Comparison of ENCODE assay signal across 8 cellular contexts in genomic region chr3:97823081-97823480, GRCh38. TPM values are rescaled to one million over a fixed set of nuclear protein-coding genes. Genes with fewer than 3 reads are reported as not detected.
DNase-seq lines count a peak whose midpoint lies in the region; ATAC-seq and TF ChIP-seq lines count a peak whose summit lies in the region.

No MANE protein-coding gene starts in this region.

- intact Hi-C loops in HCT116 (cut with micrococcal nuclease), result loop anchor here (5.0 kb wide), 1 partner anchor 149 kb away; the partner anchor contains the start of gene RIOX2
- intact Hi-C loops in activated CD8-positive, alpha-beta T cell treated with anti-CD3 and anti-CD28 coated beads for 36 hours (cut with micrococcal nuclease), result loop anchor here (5.0 kb wide), 1 partner anchor 49 kb away; no protein-coding TSS in a partner anchor
- intact Hi-C loops in spleen (cut with DNase I; ENCODE audit: low total_unique reads), result no loop called here

- POLR2A ChIA-PET in HCT116 (lab: Charles Lee), result no interaction called here
- POLR2A ChIA-PET in activated CD8-positive, alpha-beta T cell treated with anti-CD3 and anti-CD28 coated beads for 36 hours (lab: Charles Lee), result interaction anchor here (1.0 kb wide), 1 partner anchor 120 kb away, joined by 4 read pairs; no protein-coding TSS in a partner anchor

- WGBS in spleen, 5 donors, result 47 to 65% (median 63%) methylated on average over 10 of the region's 10 CpGs

- TF ChIP-seq POLR2A in HCT116 (IDR thresholded peaks at IDR 0.05; ENCODE audit: borderline replicate concordance, extremely low read depth, insufficient read depth, insufficient read length) (no peak), spleen (IDR thresholded peaks at IDR 0.05) (no peak)

- no peak for TF ChIP-seq RAD21 in HCT116 (IDR thresholded peaks at IDR 0.05; ENCODE audit: low read depth)

- ATAC-seq in HCT116 (no peak), HG03439 (IDR thresholded peaks at IDR 0.05; ENCODE audit: unreplicated experiment) (no peak)
- no peak for ATAC-seq in activated CD8-positive, alpha-beta T cell treated with anti-CD3 and anti-CD28 coated beads for 36 hours

- H3K4me1 Mint-ChIP-seq in activated CD8-positive, alpha-beta T cell treated with anti-CD3 and anti-CD28 coated beads for 36 hours (ENCODE audit: low read depth), result peaks cover 17% of the 10 kb centered on the region

- H3K9me3 Mint-ChIP-seq in activated CD8-positive, alpha-beta T cell treated with anti-CD3 and anti-CD28 coated beads for 36 hours, result no peaks in the 10 kb centered on the region

- H3K4me1 ChIP-seq in HCT116 (ENCODE audit: control insufficient read depth in 1 of 2, insufficient read depth in 2 of 2, low read length in 2 of 2), result peaks cover 7 to 9% of the 10 kb centered on the region in 2 experiments; a peak in 3 of 4 replicates
- peaks cover 15% of the 10 kb centered on the region for H3K4me1 ChIP-seq in iPS-18a (ENCODE audit: control insufficient read depth, low read depth, low read length)
- H3K4me1 ChIP-seq in spleen, result peaks cover 5 to 39% (median 17%) of the 10 kb centered on the region in 6 donors

- H3K36me3 ChIP-seq in HCT116 (ENCODE audit: control insufficient read depth in 1 of 2, insufficient read depth in 2 of 2, low read length in 2 of 2) (no peaks in the 10 kb centered on the region), iPS-18a (ENCODE audit: control insufficient read depth, low read depth, low read length) (no peaks in the 10 kb centered on the region), spleen (no peaks in the 10 kb centered on the region)

- H3K27me3 ChIP-seq in HCT116 (ENCODE audit: insufficient read depth, low read length), result no peaks in the 10 kb centered on the region
- peaks cover 35% of the 10 kb centered on the region for H3K27me3 ChIP-seq in iPS-18a (ENCODE audit: control insufficient read depth, insufficient read depth, low read length)
- peaks cover 0 to 49% (median 0%) of the 10 kb centered on the region in 7 donors for H3K27me3 ChIP-seq in spleen (replicated peaks in 1 of 7)

- H4K20me1 ChIP-seq in HCT116 (ENCODE audit: insufficient read depth), result no peaks in the 10 kb centered on the region

- CTCF ChIA-PET in HCT116 (lab: Charles Lee), result no interaction called here
- CTCF ChIA-PET in activated CD8-positive, alpha-beta T cell treated with anti-CD3 and anti-CD28 coated beads for 36 hours (lab: Charles Lee), result interaction anchor here (1.6 kb wide), 1 partner anchor 18 kb away, joined by 3 read pairs; no protein-coding TSS in a partner anchor

- peak overlapping the region; percentile 91 for H3K4me3 Mint-ChIP-seq in activated CD8-positive, alpha-beta T cell treated with anti-CD3 and anti-CD28 coated beads for 36 hours

- RAD21 ChIA-PET in HCT116 (lab: Charles Lee; ENCODE audit: low non-redundant PET in 1 of 2, low total read pairs in 2 of 2, uncharacterized antibody in 2 of 2, unreplicated experiment in 2 of 2), result no interaction called here

- peaks cover 8% of the 10 kb centered on the region; the same call in 1 of the 2 replicates for H3K79me2 ChIP-seq in HCT116 (ENCODE audit: insufficient read depth, low read length)

- H3K27me3 Mint-ChIP-seq in activated CD8-positive, alpha-beta T cell treated with anti-CD3 and anti-CD28 coated beads for 36 hours, result peaks cover 18% of the 10 kb centered on the region

- BruUV-seq in HCT116 (replicated peaks; lab: Mats Ljungman, UMichigan), result TSS peak; percentile 40

- H3K9me3 ChIP-seq in HCT116 (ENCODE audit: control insufficient read depth in 1 of 2, insufficient read depth in 1 of 2, low read depth in 1 of 2, low read length in 2 of 2), result no peaks in the 10 kb centered on the region
- no peaks in the 10 kb centered on the region for H3K9me3 ChIP-seq in iPS-18a (ENCODE audit: control insufficient read depth, low read depth, low read length)
- H3K9me3 ChIP-seq in spleen, result no peaks in the 10 kb centered on the region

- peak overlapping the region; percentile 84 for H3K4me2 ChIP-seq in HCT116 (ENCODE audit: low read length)

- DNase-seq in HCT116 (ENCODE audit: low read depth, low spot score) (no peak), spleen (no peak), NCI-H748 (lab: John Stamatoyannopoulos, UW; ENCODE audit: unreplicated experiment) (no peak), SHP77 (lab: John Stamatoyannopoulos, UW) (no peak), COLO668 (lab: John Stamatoyannopoulos, UW; ENCODE audit: unreplicated experiment) (no peak)
- no peak for DNase-seq in activated CD8-positive, alpha-beta T cell treated with anti-CD3 and anti-CD28 coated beads for 36 hours

- no peaks in the 10 kb centered on the region for H3K36me3 Mint-ChIP-seq in activated CD8-positive, alpha-beta T cell treated with anti-CD3 and anti-CD28 coated beads for 36 hours (ENCODE audit: low read depth)

- no peaks in the 10 kb centered on the region for H3K9me2 ChIP-seq in HCT116 (ENCODE audit: insufficient read depth)

- H3K9ac ChIP-seq in HCT116 (ENCODE audit: low read length) (peak overlapping the region; percentile 63; the same call in 1 of the 2 replicates), iPS-18a (ENCODE audit: low read length) (peak overlapping the region; percentile 61)

- TF ChIP-seq CTCF in HCT116 (IDR thresholded peaks at IDR 0.05 in 2 of 3, conservative IDR thresholded peaks at IDR 0.05 in 1 of 3; ENCODE audit: borderline replicate concordance in 1 of 3, insufficient read depth in 1 of 3, low read depth in 2 of 3, low read length in 2 of 3) (no peak), spleen (IDR thresholded peaks at IDR 0.05 in 8 of 11, conservative IDR thresholded peaks at IDR 0.05 in 3 of 11) (no peak)
- TF ChIP-seq CTCF in activated CD8-positive, alpha-beta T cell treated with anti-CD3 and anti-CD28 coated beads for 36 hours (IDR thresholded peaks at IDR 0.05), result no peak

- H3K27ac Mint-ChIP-seq in activated CD8-positive, alpha-beta T cell treated with anti-CD3 and anti-CD28 coated beads for 36 hours, result no peak overlapping the region

- H3K4me3 ChIP-seq in HCT116 (replicated peaks in 1 of 2; ENCODE audit: low read depth in 1 of 2, low read length in 2 of 2) (peak overlapping the region; percentile 70 to 75), iPS-18a (ENCODE audit: low read length) (peak overlapping the region; percentile 60), spleen (peak overlapping the region; percentile 61 to 85 (median 74))

- no peak overlapping the region for H3K27ac ChIP-seq in HCT116 (ENCODE audit: low read depth, low read length)
- H3K27ac ChIP-seq in iPS-18a (ENCODE audit: low read length), result no peak overlapping the region
- peak overlapping the region in 1 of 8 donors; percentile 88 for H3K27ac ChIP-seq in spleen

- no peak overlapping the region for H2AFZ ChIP-seq in HCT116 (ENCODE audit: low read depth, low read length, poor library complexity, severe bottlenecking)

TF ChIP-seq in HCT116, 20 proteins besides CTCF, POLR2A, EP300 and RAD21:
- TF ChIP-seq EZH2phosphoT487 (IDR thresholded peaks at IDR 0.05; ENCODE audit: borderline replicate concordance) (no peak), ATF3 (IDR thresholded peaks at IDR 0.05) (no peak), SIN3A (IDR thresholded peaks at IDR 0.05; ENCODE audit: low read depth) (no peak), SP1 (IDR thresholded peaks at IDR 0.05; ENCODE audit: low read depth) (no peak)

RNA-seq across cellular contexts. Expression of gene CRYBG3, which starts 1.3 kb away (rescaled TPM):
- 7.5 TPM for total RNA-seq in HCT116 (2021; ENCODE audit: unreplicated experiment)
- 3.8 and 4.7 TPM in 2 replicates for polyA plus RNA-seq in HCT116 (2012)
- 1 to 10 TPM; 4.3 to 4.9 TPM for total RNA-seq in activated CD8-positive, alpha-beta T cell treated with anti-CD3 and anti-CD28 coated beads for 36 hours
- total RNA-seq in spleen, result 10 to 100 TPM; 15.9 to 22.6 (median 19.8) TPM
- 1 to 10 TPM; 1.5 to 2.6 (median 1.5) TPM for polyA plus RNA-seq in spleen

RNA-seq across cellular contexts. Expression of gene ARL6, which starts 58.5 kb away (rescaled TPM):
- total RNA-seq in HCT116 (2021; ENCODE audit: unreplicated experiment), result 2.9 TPM
- polyA plus RNA-seq in HCT116 (2012), result 0.80 and 1.4 TPM in 2 replicates
- total RNA-seq in activated CD8-positive, alpha-beta T cell treated with anti-CD3 and anti-CD28 coated beads for 36 hours, result 1 to 10 TPM; 5.8 to 6.4 TPM
- 1 to 10 TPM; 3.5 to 6.9 (median 5.5) TPM for total RNA-seq in spleen
- 1 to 10 TPM; 1.3 to 1.8 (median 1.3) TPM for polyA plus RNA-seq in spleen
